In genomic region chr3:186257866-186258265, GRCh38 we compare ENCODE assay signal across 18 cellular contexts.
DNase-seq lines count a peak whose midpoint lies in the region; ATAC-seq, FAIRE-seq and TF ChIP-seq lines count a peak whose summit lies in the region.
"Had no signal": no experiment of that assay in that cellular context is flagged by ENCODE, and none has a peak within 500 bp of the region (broad histone marks: within the 10 kb centered on the region; RNA-seq: fewer than 3 reads in every experiment).

No MANE protein-coding gene starts in this region.

- H2AFZ ChIP-seq in astrocyte (ENCODE audit: low read depth, low read length), result no peak overlapping the region

- DNase-seq in M059J (ENCODE audit: low read depth) (peak; percentile 40), astrocyte (ENCODE audit: low read depth) (peak; percentile 48), foreskin fibroblast (peak; percentile 24 to 28), uterus (no peak), NCI-H82 treated with DMSO at 0.1 percent for 48 hours (lab: John Stamatoyannopoulos, UW; ENCODE audit: unreplicated experiment) (no peak)
- DNase-seq: BE2C; CD4-positive, alpha-beta memory T cell; GOT3; NCI-H1048; NCI-H2227 treated with DMSO at 0.1 percent for 48 hours; NCI-H526 treated with DMSO at 0.1 percent for 48 hours; NK-92 treated with Interleukin-12 subunit alpha and Interleukin-12 subunit beta, amount 100 ng/mL, for 24 hours; OCI-M1 had no signal

- H3K36me3 Mint-ChIP-seq in astrocyte (ENCODE audit: low read depth, unreplicated experiment), result no peaks in the 10 kb centered on the region
- H3K36me3 Mint-ChIP-seq in stimulated activated memory B cell treated with anti-CD40 and anti-IgM and Interleukin-4, amounts not matched to agents 10 μg/mL and 1 μg/mL and 100 μg/mL, for 72 hours, result no peaks in the 10 kb centered on the region
- H3K36me3 Mint-ChIP-seq: CD4-positive, alpha-beta memory T cell had no signal

- H3K4me3 ChIP-seq in astrocyte (ENCODE audit: insufficient read depth, low read depth, low read length) (no peak overlapping the region), foreskin fibroblast (ENCODE audit: low read depth in 1 of 2, low read length in 2 of 2) (no peak overlapping the region), uterus (no peak overlapping the region)

- no peak for TF ChIP-seq POLR2A in uterus (IDR thresholded peaks at IDR 0.05)

- H3K9ac ChIP-seq in astrocyte (ENCODE audit: low read length), result no peak overlapping the region
- H3K9ac ChIP-seq: KMS-11 had no signal

- H3K9me3 ChIP-seq in astrocyte (ENCODE audit: insufficient read depth, low read depth, low read length) (no peaks in the 10 kb centered on the region), uterus (no peaks in the 10 kb centered on the region)
- H3K9me3 ChIP-seq: BE2C had no signal

- peak overlapping the region; percentile 56 for H3K27ac Mint-ChIP-seq in astrocyte (ENCODE audit: unreplicated experiment)
- peak overlapping the region; percentile 71 for H3K27ac Mint-ChIP-seq in stimulated activated memory B cell treated with anti-CD40 and anti-IgM and Interleukin-4, amounts not matched to agents 10 μg/mL and 1 μg/mL and 100 μg/mL, for 72 hours
- H3K27ac Mint-ChIP-seq: CD4-positive, alpha-beta memory T cell had no signal

- TF ChIP-seq CTCF in astrocyte (IDR thresholded peaks at IDR 0.05; ENCODE audit: insufficient read depth, low read depth, low read length) (no peak), foreskin fibroblast (IDR thresholded peaks at IDR 0.05; ENCODE audit: low read depth, low read length) (no peak), uterus (IDR thresholded peaks at IDR 0.05) (no peak)

- H3K36me3 ChIP-seq in astrocyte (ENCODE audit: insufficient read depth, low read length), result no peaks in the 10 kb centered on the region
- H3K36me3 ChIP-seq in uterus, result no peaks in the 10 kb centered on the region
- H3K36me3 ChIP-seq: BE2C had no signal

- no peak for ATAC-seq in stimulated activated memory B cell treated with anti-CD40 and anti-IgM and Interleukin-4, amounts not matched to agents 10 μg/mL and 1 μg/mL and 100 μg/mL, for 72 hours
- ATAC-seq in GM18858 (IDR thresholded peaks at IDR 0.05; ENCODE audit: unreplicated experiment), result no peak

- H3K79me2 ChIP-seq in astrocyte (ENCODE audit: insufficient read depth, low read length), result no peaks in the 10 kb centered on the region

- peaks cover 9% of the 10 kb centered on the region for H3K9me3 Mint-ChIP-seq in astrocyte (ENCODE audit: unreplicated experiment)
- no peaks in the 10 kb centered on the region for H3K9me3 Mint-ChIP-seq in stimulated activated memory B cell treated with anti-CD40 and anti-IgM and Interleukin-4, amounts not matched to agents 10 μg/mL and 1 μg/mL and 100 μg/mL, for 72 hours
- H3K9me3 Mint-ChIP-seq: CD4-positive, alpha-beta memory T cell had no signal

- H3K4me1 Mint-ChIP-seq in astrocyte (ENCODE audit: low read depth, unreplicated experiment), result peaks cover 27% of the 10 kb centered on the region
- H3K4me1 Mint-ChIP-seq in stimulated activated memory B cell treated with anti-CD40 and anti-IgM and Interleukin-4, amounts not matched to agents 10 μg/mL and 1 μg/mL and 100 μg/mL, for 72 hours, result peaks cover 61% of the 10 kb centered on the region

- peaks cover 14% of the 10 kb centered on the region for H3K4me1 ChIP-seq in astrocyte (ENCODE audit: insufficient read depth, low read length)
- H3K4me1 ChIP-seq in uterus, result no peaks in the 10 kb centered on the region

- H3K27me3 ChIP-seq in astrocyte (ENCODE audit: insufficient read depth, low read length), result no peaks in the 10 kb centered on the region
- H3K27me3 ChIP-seq in uterus, result no peaks in the 10 kb centered on the region
- H3K27me3 ChIP-seq: BE2C had no signal

- no peak overlapping the region for H3K4me2 ChIP-seq in astrocyte (ENCODE audit: low read length)
- H3K4me2 ChIP-seq: KMS-11 had no signal

- intact Hi-C loops in uterus (cut with DNase I; ENCODE audit: low total_unique reads), result loop anchor here (10.0 kb wide), 1 partner anchor 287 kb away; the partner anchor contains the start of gene CRYGS

- H3K27me3 Mint-ChIP-seq in astrocyte (ENCODE audit: low read depth, unreplicated experiment), result peaks cover 53% of the 10 kb centered on the region
- no peaks in the 10 kb centered on the region for H3K27me3 Mint-ChIP-seq in stimulated activated memory B cell treated with anti-CD40 and anti-IgM and Interleukin-4, amounts not matched to agents 10 μg/mL and 1 μg/mL and 100 μg/mL, for 72 hours

- FAIRE-seq in astrocyte (lab: Jason Lieb, UNC), result no peak
- FAIRE-seq: D721Med had no signal

- no peak overlapping the region for H3K27ac ChIP-seq in astrocyte (ENCODE audit: low read depth, low read length)
- H3K27ac ChIP-seq in uterus, result no peak overlapping the region
- H3K27ac ChIP-seq: KMS-11, RWPE1 had no signal

- no peaks in the 10 kb centered on the region for H4K20me1 ChIP-seq in astrocyte (ENCODE audit: insufficient read depth, low read length)

- H3K4me3 Mint-ChIP-seq in astrocyte (ENCODE audit: unreplicated experiment), result no peak overlapping the region
- no peak overlapping the region for H3K4me3 Mint-ChIP-seq in stimulated activated memory B cell treated with anti-CD40 and anti-IgM and Interleukin-4, amounts not matched to agents 10 μg/mL and 1 μg/mL and 100 μg/mL, for 72 hours
- H3K4me3 Mint-ChIP-seq: CD4-positive, alpha-beta memory T cell had no signal

Comparison
In these comparisons a context has a peak if more than half of its experiments do, and no peak if none do; other contexts are left out.
1. DNase-seq: peak in M059J (single experiment), astrocyte (single experiment) and foreskin fibroblast (2 of 2); none in uterus (0 of 2) and NCI-H82 treated with DMSO at 0.1 percent for 48 hours (single experiment).